In the genomic region with DNA sequence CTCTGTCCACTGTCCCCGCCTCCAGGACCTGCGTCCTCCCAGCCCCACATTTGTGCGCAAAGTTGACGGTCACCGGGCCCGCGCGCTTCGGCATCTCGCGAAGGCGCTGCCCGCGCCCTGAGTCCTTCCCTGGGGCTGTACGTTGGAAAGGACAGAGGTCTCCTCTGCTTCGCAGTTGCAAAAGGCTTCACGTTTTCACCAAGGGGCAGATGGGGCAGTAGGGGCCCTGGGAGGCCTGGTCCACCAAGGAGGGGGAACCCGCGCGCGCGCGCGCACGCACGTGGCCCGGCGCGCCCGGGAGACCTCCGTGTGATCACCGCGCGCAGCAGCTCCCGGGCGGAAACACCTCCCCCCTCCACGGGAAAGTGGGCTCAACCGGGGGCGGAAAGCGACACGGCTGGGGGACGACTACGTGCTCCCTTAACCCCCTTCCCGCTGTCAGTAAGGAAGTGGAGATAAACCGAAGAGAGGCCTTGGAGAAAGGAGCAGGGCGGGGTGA, we compare ENCODE assay signal across 7 cellular contexts. TPM values are rescaled to one million over a fixed set of nuclear protein-coding genes. Genes with fewer than 3 reads are reported as not detected.
DNase-seq lines count a peak whose midpoint lies in the region; ATAC-seq and TF ChIP-seq lines count a peak whose summit lies in the region.

No MANE protein-coding gene starts in this region.

- no peaks in the 10 kb centered on the region for H3K9me3 Mint-ChIP-seq in activated naive CD4-positive, alpha-beta T cell treated with anti-CD3 and anti-CD28 coated beads, Interleukin-2, amount 10 ng/mL, durations not matched to agents 7 days and 5 days

- TF ChIP-seq EP300 in sigmoid colon (IDR thresholded peaks at IDR 0.05): peak in 1 of 4 donors; percentile 21

- peak; percentile 51 to 54 for TF ChIP-seq POLR2A in sigmoid colon (IDR thresholded peaks at IDR 0.05)

- H3K27ac Mint-ChIP-seq in activated naive CD4-positive, alpha-beta T cell treated with anti-CD3 and anti-CD28 coated beads, Interleukin-2, amount 10 ng/mL, durations not matched to agents 7 days and 5 days: peak overlapping the region; percentile 94

- CTCF ChIA-PET in activated naive CD4-positive, alpha-beta T cell treated with anti-CD3 and anti-CD28 coated beads, Interleukin-2, amount 10 ng/mL, durations not matched to agents 7 days and 5 days (lab: Charles Lee): interaction anchor here (0.5 to 9.2 kb wide), 7 partner anchors 13 to 1544 kb away, joined by 3 to 267 read pairs (median 24); a partner anchor contains a TSS

- H3K27ac ChIP-seq in right atrium auricular region: peak overlapping the region; percentile 97 to 99
- peak overlapping the region; percentile 97 to 98 (median 98) for H3K27ac ChIP-seq in sigmoid colon

- H3K9me3 ChIP-seq in right atrium auricular region: no peaks in the 10 kb centered on the region
- H3K9me3 ChIP-seq in sigmoid colon: no peaks in the 10 kb centered on the region

- H3K36me3 ChIP-seq in right atrium auricular region (no peaks in the 10 kb centered on the region), sigmoid colon (no peaks in the 10 kb centered on the region)

- H3K4me1 Mint-ChIP-seq in activated naive CD4-positive, alpha-beta T cell treated with anti-CD3 and anti-CD28 coated beads, Interleukin-2, amount 10 ng/mL, durations not matched to agents 7 days and 5 days: peaks cover 73% of the 10 kb centered on the region

- H3K27me3 Mint-ChIP-seq in activated naive CD4-positive, alpha-beta T cell treated with anti-CD3 and anti-CD28 coated beads, Interleukin-2, amount 10 ng/mL, durations not matched to agents 7 days and 5 days: peaks cover 13% of the 10 kb centered on the region

- DNase-seq in Kasumi-1 (lab: John Stamatoyannopoulos, UW) (peak; percentile 19 to 30), right atrium auricular region (ENCODE audit: low spot score) (no peak), sigmoid colon (no peak), glomerular visceral epithelial cell (ENCODE audit: extremely low spot score) (no peak)
- peak; percentile 54 for DNase-seq in activated naive CD4-positive, alpha-beta T cell treated with anti-CD3 and anti-CD28 coated beads, Interleukin-2, amount 10 ng/mL, durations not matched to agents 7 days and 5 days

- no peaks in the 10 kb centered on the region for H3K36me3 Mint-ChIP-seq in activated naive CD4-positive, alpha-beta T cell treated with anti-CD3 and anti-CD28 coated beads, Interleukin-2, amount 10 ng/mL, durations not matched to agents 7 days and 5 days

- ATAC-seq in GM19395 (IDR thresholded peaks at IDR 0.05; ENCODE audit: unreplicated experiment) (peak; percentile 2), HG03565 (IDR thresholded peaks at IDR 0.05; ENCODE audit: unreplicated experiment) (no peak)

- intact Hi-C loops in sigmoid colon (cut with DNase I): loop anchor here (1.0 to 5.0 kb wide), 2 partner anchors 28 to 168 kb away; a partner anchor contains a TSS

- 2 to 11% methylated on average over 46 of the region's 46 CpGs for whole genome bisulfite sequencing in sigmoid colon, 2 donors

- no peak for TF ChIP-seq CTCF in right atrium auricular region (IDR thresholded peaks at IDR 0.05)
- TF ChIP-seq CTCF in sigmoid colon (IDR thresholded peaks at IDR 0.05): no peak

- peak overlapping the region; percentile 73 for H3K4me3 Mint-ChIP-seq in activated naive CD4-positive, alpha-beta T cell treated with anti-CD3 and anti-CD28 coated beads, Interleukin-2, amount 10 ng/mL, durations not matched to agents 7 days and 5 days

- H3K4me3 ChIP-seq in right atrium auricular region (peak overlapping the region; percentile 32 to 52), sigmoid colon (peak overlapping the region; percentile 37 to 51 (median 47))

- H3K4me1 ChIP-seq in right atrium auricular region: peaks cover 0 to 46% of the 10 kb centered on the region in 2 donors
- peaks cover 0 to 59% (median 55%) of the 10 kb centered on the region in 4 donors for H3K4me1 ChIP-seq in sigmoid colon

- H3K27me3 ChIP-seq in right atrium auricular region (no peaks in the 10 kb centered on the region), sigmoid colon (no peaks in the 10 kb centered on the region)

RNA-seq across cellular contexts. Expression of a gene that starts 21.9 kb away (rescaled TPM):
- not detected for total RNA-seq in right atrium auricular region
- not detected for total RNA-seq in sigmoid colon
- not detected for polyA plus RNA-seq in sigmoid colon

Comparison
In these comparisons a context has a peak if more than half of its experiments do, and no peak if none do; other contexts are left out.
1. DNase-seq: peak in Kasumi-1 (2 of 2) and activated naive CD4-positive, alpha-beta T cell treated with anti-CD3 and anti-CD28 coated beads, Interleukin-2, amount 10 ng/mL, durations not matched to agents 7 days and 5 days (single experiment); none in right atrium auricular region (single experiment), sigmoid colon (single experiment) and glomerular visceral epithelial cell (single experiment).